19 cellular contexts compared by ENCODE assay signal in genomic region chr1:32414186-32414886, GRCh38. TPM values are rescaled to one million over a fixed set of nuclear protein-coding genes. Genes with fewer than 3 reads are reported as not detected.
DNase-seq lines count a peak whose midpoint lies in the region; ATAC-seq and TF ChIP-seq lines count a peak whose summit lies in the region.
"Had no signal": no experiment of that assay in that cellular context is flagged by ENCODE, and none has a peak within 500 bp of the region (broad histone marks: within the 10 kb centered on the region; RNA-seq: fewer than 3 reads in every experiment).

No MANE protein-coding gene starts in this region.

- H3K36me3 ChIP-seq in aorta (ENCODE audit: control insufficient read depth in 1 of 2, insufficient read depth in 2 of 2, low read length in 1 of 2) (no peaks in the 10 kb centered on the region), testis (ENCODE audit: low read depth, missing control alignments) (no peaks in the 10 kb centered on the region)
- H3K36me3 ChIP-seq: breast epithelium, colonic mucosa had no signal

- H3K4me3 ChIP-seq in aorta (ENCODE audit: low read length in 2 of 2) (no peak overlapping the region), testis (no peak overlapping the region)
- H3K4me3 ChIP-seq: breast epithelium, colonic mucosa had no signal

- no peaks in the 10 kb centered on the region for H3K4me1 ChIP-seq in aorta (ENCODE audit: control insufficient read depth in 1 of 2, insufficient read depth in 2 of 2, low read length in 2 of 2)
- no peaks in the 10 kb centered on the region for H3K4me1 ChIP-seq in testis
- H3K4me1 ChIP-seq: breast epithelium, colonic mucosa had no signal

- ATAC-seq in activated CD4-positive, alpha-beta T cell treated with anti-CD3 and anti-CD28 coated beads for 36 hours: peak; percentile 12
- ATAC-seq in WTC11 (no peak), HG03378 (IDR thresholded peaks at IDR 0.05; ENCODE audit: unreplicated experiment) (no peak), aorta (ENCODE audit: low FRiP score) (no peak)

- POLR2A ChIA-PET in activated CD4-positive, alpha-beta T cell treated with anti-CD3 and anti-CD28 coated beads for 36 hours (lab: Charles Lee): interaction anchor here (1.2 kb wide), 1 partner anchor 478 kb away, joined by 7 read pairs; no protein-coding TSS in a partner anchor
- POLR2A ChIA-PET in activated CD4-positive, alpha-beta T cell treated with anti-CD3 and anti-CD28 coated beads, Interleukin-2, amount 10 ng/mL, durations not matched to agents 7 days and 5 days (lab: Charles Lee): no interaction called here
- POLR2A ChIA-PET in WTC11 (lab: Charles Lee): interaction anchor here (0.7 kb wide), 1 partner anchor 54 kb away, joined by 3 read pairs; no protein-coding TSS in a partner anchor

- H3K9me3 ChIP-seq in aorta (ENCODE audit: control insufficient read depth, low read length): no peaks in the 10 kb centered on the region
- no peaks in the 10 kb centered on the region for H3K9me3 ChIP-seq in testis
- H3K9me3 ChIP-seq: colonic mucosa had no signal

- TF ChIP-seq CTCF in HFFc6 (IDR thresholded peaks at IDR 0.05): peak; percentile 25
- peak; percentile 14; the same call in 1 of the 2 replicates for TF ChIP-seq CTCF in WTC11 (IDR thresholded peaks at IDR 0.05)
- peak in 2 of 3 experiments; percentile 1 to 8 for TF ChIP-seq CTCF in nephron (IDR thresholded peaks at IDR 0.05; ENCODE audit: unreplicated experiment in 3 of 3)
- TF ChIP-seq CTCF in testis (IDR thresholded peaks at IDR 0.05): no peak

- H3K36me3 Mint-ChIP-seq in activated CD4-positive, alpha-beta T cell treated with anti-CD3 and anti-CD28 coated beads for 36 hours (ENCODE audit: low read depth): no peaks in the 10 kb centered on the region
- no peaks in the 10 kb centered on the region for H3K36me3 Mint-ChIP-seq in activated CD4-positive, alpha-beta T cell treated with anti-CD3 and anti-CD28 coated beads, Interleukin-2, amount 10 ng/mL, durations not matched to agents 7 days and 5 days (ENCODE audit: low read depth)
- H3K36me3 Mint-ChIP-seq in HFFc6 (ENCODE audit: low read depth): peaks cover 10% of the 10 kb centered on the region; the same call in 1 of the 2 replicates
- peaks cover 57% of the 10 kb centered on the region for H3K36me3 Mint-ChIP-seq in WTC11
- H3K36me3 Mint-ChIP-seq in nephron (ENCODE audit: low read depth): peaks cover 4% of the 10 kb centered on the region

- H3K9me3 Mint-ChIP-seq in activated CD4-positive, alpha-beta T cell treated with anti-CD3 and anti-CD28 coated beads for 36 hours (ENCODE audit: low read depth): peaks cover 2% of the 10 kb centered on the region
- no peaks in the 10 kb centered on the region for H3K9me3 Mint-ChIP-seq in activated CD4-positive, alpha-beta T cell treated with anti-CD3 and anti-CD28 coated beads, Interleukin-2, amount 10 ng/mL, durations not matched to agents 7 days and 5 days
- peaks cover 10% of the 10 kb centered on the region for H3K9me3 Mint-ChIP-seq in HFFc6
- peaks cover 62% of the 10 kb centered on the region for H3K9me3 Mint-ChIP-seq in WTC11
- peaks cover 32% of the 10 kb centered on the region for H3K9me3 Mint-ChIP-seq in nephron

- intact Hi-C loops in activated CD4-positive, alpha-beta T cell treated with anti-CD3 and anti-CD28 coated beads for 36 hours (cut with DNase I, micrococcal nuclease): loop anchor here (1.0 to 5.0 kb wide), 4 partner anchors 13 to 212 kb away; partner anchors contain the start of gene CCDC28B (in 1 of the 2)
- intact Hi-C loops in aorta (cut with DNase I) (loop anchor here in 1 of 2 donors (1.0 kb wide), 1 partner anchor 13 kb away; no protein-coding TSS in a partner anchor), testis (cut with DNase I; ENCODE audit: low total_unique reads) (no loop called here)

- H3K27me3 Mint-ChIP-seq in activated CD4-positive, alpha-beta T cell treated with anti-CD3 and anti-CD28 coated beads for 36 hours: peaks cover 3% of the 10 kb centered on the region
- peaks cover 7% of the 10 kb centered on the region for H3K27me3 Mint-ChIP-seq in activated CD4-positive, alpha-beta T cell treated with anti-CD3 and anti-CD28 coated beads, Interleukin-2, amount 10 ng/mL, durations not matched to agents 7 days and 5 days
- peaks cover 12% of the 10 kb centered on the region for H3K27me3 Mint-ChIP-seq in HFFc6 (ENCODE audit: insufficient read depth)
- H3K27me3 Mint-ChIP-seq in WTC11 (ENCODE audit: low read depth): peaks cover 28% of the 10 kb centered on the region
- H3K27me3 Mint-ChIP-seq in nephron (ENCODE audit: low read depth): no peaks in the 10 kb centered on the region

- no peak for DNase-seq in activated CD4-positive, alpha-beta T cell treated with anti-CD3 and anti-CD28 coated beads for 36 hours
- DNase-seq in activated CD4-positive, alpha-beta T cell treated with anti-CD3 and anti-CD28 coated beads, Interleukin-2, amount 10 ng/mL, durations not matched to agents 7 days and 5 days: no peak
- no peak for DNase-seq in HFFc6
- no peak for DNase-seq in WTC11 (ENCODE audit: low spot score)
- no peak for DNase-seq in aorta
- no peak for DNase-seq in testis
- DNase-seq: DMS79, NCI-H2081 treated with DMSO at 0.1 percent for 48 hours, SIG-M5 had no signal

- no peak overlapping the region for H3K27ac ChIP-seq in aorta (ENCODE audit: low read depth in 1 of 2, low read length in 2 of 2)
- H3K27ac ChIP-seq in testis: no peak overlapping the region
- H3K27ac ChIP-seq: breast epithelium, colonic mucosa had no signal

- WGBS in aorta, 2 donors: 87 to 88% methylated on average over 8 of the region's 8 CpGs
- 84 to 85% methylated on average over 8 of the region's 8 CpGs for WGBS in testis, 2 donors

- H3K4me1 Mint-ChIP-seq in activated CD4-positive, alpha-beta T cell treated with anti-CD3 and anti-CD28 coated beads for 36 hours: peaks cover 2% of the 10 kb centered on the region
- peaks cover 3% of the 10 kb centered on the region for H3K4me1 Mint-ChIP-seq in activated CD4-positive, alpha-beta T cell treated with anti-CD3 and anti-CD28 coated beads, Interleukin-2, amount 10 ng/mL, durations not matched to agents 7 days and 5 days
- H3K4me1 Mint-ChIP-seq in HFFc6 (ENCODE audit: low read depth) (peaks cover 6% of the 10 kb centered on the region), WTC11 (0 out of 2 replicates have a peak, but pooled peaks cover 2% of the 10 kb centered on the region), nephron (no peaks in the 10 kb centered on the region)
- H3K4me1 Mint-ChIP-seq: nephron progenitor cell had no signal

- CTCF ChIA-PET in activated CD4-positive, alpha-beta T cell treated with anti-CD3 and anti-CD28 coated beads for 36 hours (lab: Charles Lee): interaction anchor here (0.6 to 2.6 kb wide), 7 partner anchors 12 to 339 kb away, joined by 3 to 17 read pairs (median 5); no protein-coding TSS in a partner anchor
- CTCF ChIA-PET in activated CD4-positive, alpha-beta T cell treated with anti-CD3 and anti-CD28 coated beads, Interleukin-2, amount 10 ng/mL, durations not matched to agents 7 days and 5 days (lab: Charles Lee): no interaction called here
- CTCF ChIA-PET in WTC11 (lab: Charles Lee): interaction anchor here (0.6 to 1.6 kb wide), 5 partner anchors 9 to 106 kb away, joined by 3 to 7 read pairs (median 3); no protein-coding TSS in a partner anchor

- no peak overlapping the region for H3K4me3 Mint-ChIP-seq in activated CD4-positive, alpha-beta T cell treated with anti-CD3 and anti-CD28 coated beads for 36 hours
- H3K4me3 Mint-ChIP-seq in activated CD4-positive, alpha-beta T cell treated with anti-CD3 and anti-CD28 coated beads, Interleukin-2, amount 10 ng/mL, durations not matched to agents 7 days and 5 days: no peak overlapping the region
- H3K4me3 Mint-ChIP-seq in HFFc6 (no peak overlapping the region), WTC11 (no peak overlapping the region), nephron (no peak overlapping the region)
- H3K4me3 Mint-ChIP-seq: activated naive CD4-positive, alpha-beta T cell treated with anti-CD3 and anti-CD28 coated beads for 36 hours; nephron progenitor cell had no signal

- TF ChIP-seq POLR2A in testis (IDR thresholded peaks at IDR 0.05): no peak

- H3K27me3 ChIP-seq in aorta (ENCODE audit: control insufficient read depth in 1 of 2, insufficient read depth in 2 of 2, low read length in 1 of 2) (no peaks in the 10 kb centered on the region), testis (no peaks in the 10 kb centered on the region)
- H3K27me3 ChIP-seq: breast epithelium, colonic mucosa had no signal

- H3K27ac Mint-ChIP-seq in activated CD4-positive, alpha-beta T cell treated with anti-CD3 and anti-CD28 coated beads for 36 hours: no peak overlapping the region
- no peak overlapping the region for H3K27ac Mint-ChIP-seq in activated CD4-positive, alpha-beta T cell treated with anti-CD3 and anti-CD28 coated beads, Interleukin-2, amount 10 ng/mL, durations not matched to agents 7 days and 5 days
- H3K27ac Mint-ChIP-seq in HFFc6 (no peak overlapping the region), WTC11 (no peak overlapping the region), nephron (no peak overlapping the region)
- H3K27ac Mint-ChIP-seq: activated naive CD4-positive, alpha-beta T cell treated with anti-CD3 and anti-CD28 coated beads for 36 hours; nephron progenitor cell had no signal

RNA-seq across cellular contexts. Expression of gene BSDC1, which starts 20.1 kb away (rescaled TPM):
- total RNA-seq in activated CD4-positive, alpha-beta T cell treated with anti-CD3 and anti-CD28 coated beads for 36 hours: 10 to 100 TPM; 29.4 to 36.9 TPM
- 10 to 100 TPM; 42.9 to 44.6 TPM for total RNA-seq in activated CD4-positive, alpha-beta T cell treated with anti-CD3 and anti-CD28 coated beads, Interleukin-2, amount 10 ng/mL, durations not matched to agents 7 days and 5 days
- 10 to 100 TPM; 52.9 to 65.5 (median 60.1) TPM for total RNA-seq in HFFc6 (2021; fragmentation: NEBNext Ultra II Directional; extraction: Animal tissue kit (Norgen Biotek cat#: 25700))
- total RNA-seq in WTC11 (2021) (42.4 to 44.3 TPM (median 43.6 TPM) in 3 replicates), aorta (10 to 100 TPM; 55.2 to 62.8 TPM), testis (100 to 1,000 TPM; 160 to 234 TPM)
- polyA plus RNA-seq in aorta (10 to 100 TPM; 26.4 to 42.9 TPM), testis (ENCODE audit: insufficient read depth, low read depth, low replicate concordance) (130 TPM)

RNA-seq across cellular contexts. Expression of gene ZBTB8B, which starts 50.5 kb away (rescaled TPM):
- total RNA-seq in activated CD4-positive, alpha-beta T cell treated with anti-CD3 and anti-CD28 coated beads for 36 hours: not detected
- total RNA-seq in activated CD4-positive, alpha-beta T cell treated with anti-CD3 and anti-CD28 coated beads, Interleukin-2, amount 10 ng/mL, durations not matched to agents 7 days and 5 days: not detected
- not detected for total RNA-seq in HFFc6 (2021; fragmentation: NEBNext Ultra II Directional; extraction: Animal tissue kit (Norgen Biotek cat#: 25700))
- 2.7 to 3.8 TPM (median 3.7 TPM) in 3 replicates for total RNA-seq in WTC11 (2021)
- total RNA-seq in aorta: under 1 TPM in 1 of 2 donors, not detected in 1; 0.03 TPM
- not detected for polyA plus RNA-seq in aorta
- under 1 TPM; 0.50 to 0.55 TPM for total RNA-seq in testis
- polyA plus RNA-seq in testis (ENCODE audit: insufficient read depth, low read depth, low replicate concordance): 0.21 TPM
- total RNA-seq: activated naive CD4-positive, alpha-beta T cell treated with anti-CD3 and anti-CD28 coated beads for 36 hours; colonic mucosa; fibroblast of lung; IMR-90; MCF 10A had no signal
- polyA plus RNA-seq: fibroblast of lung, IMR-90, keratinocyte had no signal

RNA-seq across cellular contexts. Expression of gene TSSK3, which starts 52.0 kb away (rescaled TPM):
- 1 to 10 TPM in 1 of 2 experiments, under 1 TPM in 1; 0.76 to 1.6 TPM for total RNA-seq in activated CD4-positive, alpha-beta T cell treated with anti-CD3 and anti-CD28 coated beads for 36 hours
- total RNA-seq in activated CD4-positive, alpha-beta T cell treated with anti-CD3 and anti-CD28 coated beads, Interleukin-2, amount 10 ng/mL, durations not matched to agents 7 days and 5 days: 1 to 10 TPM; 1.5 to 2.2 TPM
- 1 to 10 TPM in 1 of 6 experiments, under 1 TPM in 5; 0.38 to 1.2 (median 0.72) TPM for total RNA-seq in HFFc6 (2021; fragmentation: NEBNext Ultra II Directional; extraction: Animal tissue kit (Norgen Biotek cat#: 25700))
- total RNA-seq in WTC11 (2021) (1.2 to 2.9 TPM (median 1.7 TPM) in 3 replicates), aorta (1 to 10 TPM; 1.7 to 2.2 TPM), testis (10 to 100 TPM; 25.7 to 72.9 TPM)
- polyA plus RNA-seq in aorta (under 1 TPM in 1 of 2 donors, not detected in 1; 0.41 TPM), testis (ENCODE audit: insufficient read depth, low read depth, low replicate concordance) (55.6 TPM)
- total RNA-seq: IMR-90 had no signal

RNA-seq across cellular contexts. Expression of gene FAM229A, which starts 52.1 kb away (rescaled TPM):
- total RNA-seq in activated CD4-positive, alpha-beta T cell treated with anti-CD3 and anti-CD28 coated beads for 36 hours: 1 to 10 TPM; 3.1 to 3.3 TPM
- total RNA-seq in activated CD4-positive, alpha-beta T cell treated with anti-CD3 and anti-CD28 coated beads, Interleukin-2, amount 10 ng/mL, durations not matched to agents 7 days and 5 days: 1 to 10 TPM; 8.2 to 8.5 TPM
- 1 to 10 TPM; 1.1 to 3.0 (median 1.7) TPM for total RNA-seq in HFFc6 (2021; fragmentation: NEBNext Ultra II Directional; extraction: Animal tissue kit (Norgen Biotek cat#: 25700))
- total RNA-seq in WTC11 (2021): 6.7 to 10.4 TPM (median 9.4 TPM) in 3 replicates
- 10 to 100 TPM in 1 of 2 donors, 1 to 10 TPM in 1; 6.5 to 11.7 TPM for total RNA-seq in aorta
- 10 to 100 TPM in 1 of 2 donors, 1 to 10 TPM in 1; 2.3 to 40.1 TPM for polyA plus RNA-seq in aorta
- total RNA-seq in testis: 100 to 1,000 TPM; 103 to 194 TPM
- 71.5 TPM for polyA plus RNA-seq in testis (ENCODE audit: insufficient read depth, low read depth, low replicate concordance)

Comparison
In these comparisons a context has a peak if more than half of its experiments do, and no peak if none do; other contexts are left out.
1. CTCF ChIP-seq: peak in HFFc6 (single experiment), WTC11 (single experiment) and nephron (2 of 3); none in testis (0 of 3).